8 cellular contexts compared by ENCODE assay signal in genomic region chr22:30324008-30324730, GRCh38. TPM values are rescaled to one million over a fixed set of nuclear protein-coding genes. Genes with fewer than 3 reads are reported as not detected.
A peak's percentile ranks its signal among the peaks of the same experiment; 100 is the strongest.
DNase-seq lines count a peak whose midpoint lies in the region; ATAC-seq and TF ChIP-seq lines count a peak whose summit lies in the region.

No MANE protein-coding gene starts in this region.

- no peaks in the 10 kb centered on the region for H3K79me2 ChIP-seq in OCI-LY7 (ENCODE audit: insufficient read depth, low read depth, low read length)
- peaks cover 45% of the 10 kb centered on the region for H3K79me2 ChIP-seq in trophoblast cell (ENCODE audit: control insufficient read depth, insufficient read depth, low read length, poor library complexity)

- H3K4me1 ChIP-seq in OCI-LY7 (ENCODE audit: insufficient read depth, low read length, poor library complexity, severe bottlenecking) (peaks cover 33% of the 10 kb centered on the region), colonic mucosa (peaks cover 7% of the 10 kb centered on the region), trophoblast cell (ENCODE audit: control insufficient read depth in 1 of 2, insufficient read depth in 2 of 2, low read length in 2 of 2) (peaks cover 43 to 53% of the 10 kb centered on the region in 2 experiments)

- DNase-seq in CD4-positive, alpha-beta T cell, result peak in 8 of 10 experiments; percentile 16 to 51 (median 30)
- DNase-seq in OCI-LY7 (ENCODE audit: low spot score), result no peak
- no peak for DNase-seq in colonic mucosa
- no peak for DNase-seq in trophoblast cell
- no peak for DNase-seq in caudate nucleus (lab: John Stamatoyannopoulos, UW)
- DNase-seq in DMS53 (lab: John Stamatoyannopoulos, UW), result no peak
- no peak for DNase-seq in putamen (ENCODE audit: low spot score)
- DNase-seq in NCI-H1092 (lab: John Stamatoyannopoulos, UW), result no peak

- H2BK5ac ChIP-seq in trophoblast cell (ENCODE audit: low read depth, low read length, poor library complexity), result no peak overlapping the region

- peaks cover 71% of the 10 kb centered on the region for H3K36me3 Mint-ChIP-seq in CD4-positive, alpha-beta T cell (ENCODE audit: low read depth)

- no peak overlapping the region for H4K12ac ChIP-seq in trophoblast cell (ENCODE audit: low read depth, low read length)

- CTCF ChIA-PET in CD4-positive, alpha-beta T cell (lab: Charles Lee), result interaction anchor here (0.7 to 2.8 kb wide), 2 partner anchors 17 to 35 kb away, joined by 4 to 18 read pairs; partner anchors contain the start of gene CASTOR1
- CTCF ChIA-PET in OCI-LY7 (lab: Charles Lee; ENCODE audit: unreplicated experiment), result interaction anchor here (0.9 kb wide), 1 partner anchor 36 kb away, joined by 3 read pairs; no protein-coding TSS in a partner anchor

- H3K36me3 ChIP-seq in OCI-LY7 (ENCODE audit: insufficient read depth, low read length) (peaks cover 9% of the 10 kb centered on the region; the same call in 1 of the 2 replicates), colonic mucosa (no peaks in the 10 kb centered on the region), trophoblast cell (ENCODE audit: control insufficient read depth in 1 of 2, insufficient read depth in 2 of 2, low read length in 2 of 2) (peaks cover 24 to 28% of the 10 kb centered on the region in 2 experiments)

- H3K9ac ChIP-seq in colonic mucosa (ENCODE audit: low read depth in 2 of 2, low read length in 2 of 2), result no peak overlapping the region
- peak overlapping the region; percentile 54 for H3K9ac ChIP-seq in trophoblast cell (ENCODE audit: low read length)

- no CpG with 5 or more reads among the region's 8 CpGs for WGBS in trophoblast cell (ENCODE audit: extremely low coverage, insufficient coverage, insufficient read length)

- H3K27me3 Mint-ChIP-seq in CD4-positive, alpha-beta T cell, result no peaks in the 10 kb centered on the region

- no peak overlapping the region for H2AK5ac ChIP-seq in trophoblast cell (ENCODE audit: low read length)

- H3K4ac ChIP-seq in trophoblast cell (ENCODE audit: low read depth, low read length), result peak overlapping the region; percentile 68

- H3K9me3 Mint-ChIP-seq in CD4-positive, alpha-beta T cell, result no peaks in the 10 kb centered on the region

- H2BK120ac ChIP-seq in trophoblast cell (ENCODE audit: insufficient read depth, low read length, poor library complexity), result no peak overlapping the region

- no peaks in the 10 kb centered on the region for H4K20me1 ChIP-seq in OCI-LY7 (ENCODE audit: insufficient read depth, low read length)

- ATAC-seq in CD4-positive, alpha-beta T cell (ENCODE audit: poor library complexity), result peak; percentile 17

- no peaks in the 10 kb centered on the region for H3K9me2 ChIP-seq in OCI-LY7 (ENCODE audit: insufficient read depth, low read length)

- H4K91ac ChIP-seq in trophoblast cell (ENCODE audit: low read depth, low read length), result no peak overlapping the region

- no peaks in the 10 kb centered on the region for H3K27me3 ChIP-seq in CD4-positive, alpha-beta T cell (ENCODE audit: control insufficient read depth, insufficient read depth, low read length)
- H3K27me3 ChIP-seq in colonic mucosa (no peaks in the 10 kb centered on the region), trophoblast cell (ENCODE audit: insufficient read depth, low read length) (no peaks in the 10 kb centered on the region)

- peak overlapping the region; percentile 77; the same call in 1 of the 2 replicates for H3K4me2 ChIP-seq in OCI-LY7 (ENCODE audit: low read length)
- peak overlapping the region; percentile 73 for H3K4me2 ChIP-seq in trophoblast cell (ENCODE audit: low read length)

- H2AFZ ChIP-seq in OCI-LY7 (ENCODE audit: low read length) (no peak overlapping the region), trophoblast cell (ENCODE audit: insufficient read depth, low read length, poor library complexity) (no peak overlapping the region)

- H3K23ac ChIP-seq in trophoblast cell (ENCODE audit: low read length), result no peak overlapping the region

- no peak overlapping the region for H3K4me3 ChIP-seq in OCI-LY7 (ENCODE audit: low read depth, low read length, poor library complexity, severe bottlenecking)
- no peak overlapping the region for H3K4me3 ChIP-seq in colonic mucosa
- H3K4me3 ChIP-seq in trophoblast cell (ENCODE audit: low read depth, low read length), result no peak overlapping the region

- H4K8ac ChIP-seq in trophoblast cell (ENCODE audit: low read depth, low read length), result peak overlapping the region; percentile 43

- H3K27ac ChIP-seq in CD4-positive, alpha-beta T cell (ENCODE audit: low read depth, low read length), result peak overlapping the region; percentile 33
- no peak overlapping the region for H3K27ac ChIP-seq in OCI-LY7 (ENCODE audit: low read depth, low read length, poor library complexity, severe bottlenecking)
- peak overlapping the region; percentile 87 for H3K27ac ChIP-seq in colonic mucosa
- no peak overlapping the region for H3K27ac ChIP-seq in trophoblast cell (ENCODE audit: low read depth, low read length)
- no peak overlapping the region for H3K27ac ChIP-seq in caudate nucleus (ENCODE audit: low read depth, low read length)

- H3K4me1 Mint-ChIP-seq in CD4-positive, alpha-beta T cell (ENCODE audit: low read depth), result peaks cover 77% of the 10 kb centered on the region

- H3K79me1 ChIP-seq in trophoblast cell (ENCODE audit: low read length), result peaks cover 38% of the 10 kb centered on the region

- TF ChIP-seq CTCF in CD4-positive, alpha-beta T cell (IDR thresholded peaks at IDR 0.05), result no peak
- TF ChIP-seq CTCF in OCI-LY7 (conservative IDR thresholded peaks at IDR 0.05; ENCODE audit: low read length), result no peak
- TF ChIP-seq CTCF in colonic mucosa (IDR thresholded peaks at IDR 0.05), result no peak

- POLR2A ChIA-PET in CD4-positive, alpha-beta T cell (lab: Charles Lee), result interaction anchor here (1.0 to 11.4 kb wide), 7 partner anchors 10 to 100 kb away, joined by 3 to 290 read pairs (median 7); partner anchors contain the start of genes CASTOR1, CCDC157 and SF3A1
- POLR2A ChIA-PET in OCI-LY7 (lab: Charles Lee), result interaction anchor here (0.6 kb wide), 1 partner anchor 1553 kb away, joined by 3 read pairs; no protein-coding TSS in a partner anchor

- no peaks in the 10 kb centered on the region for H3K9me3 ChIP-seq in CD4-positive, alpha-beta T cell (ENCODE audit: control insufficient read depth, low read length)
- H3K9me3 ChIP-seq in OCI-LY7 (ENCODE audit: low read length) (no peaks in the 10 kb centered on the region), colonic mucosa (no peaks in the 10 kb centered on the region), trophoblast cell (ENCODE audit: insufficient read depth, low read depth, low read length) (no peaks in the 10 kb centered on the region)

- intact Hi-C loops in CD4-positive, alpha-beta T cell (cut with DNase I, micrococcal nuclease), result loop anchor here (2.0 kb wide), 2 partner anchors 13 to 17 kb away; no protein-coding TSS in a partner anchor
- intact Hi-C loops in OCI-LY7 (cut with micrococcal nuclease; ENCODE audit: unreplicated experiment) (no loop called here), colonic mucosa (cut with DNase I) (no loop called here)

- no peak overlapping the region for H3K14ac ChIP-seq in trophoblast cell (ENCODE audit: low read length)

- H3K27ac Mint-ChIP-seq in CD4-positive, alpha-beta T cell, result peak overlapping the region; percentile 84

- no peak overlapping the region for H3K18ac ChIP-seq in trophoblast cell (ENCODE audit: low read length)

- BruUV-seq in OCI-LY7 (replicated peaks; lab: Mats Ljungman, UMichigan), result no TSS peak

- peak overlapping the region; percentile 93 for H3K4me3 Mint-ChIP-seq in CD4-positive, alpha-beta T cell

- no peak overlapping the region for H2BK12ac ChIP-seq in trophoblast cell (ENCODE audit: low read length)

RNA-seq across cellular contexts. Expression of gene TBC1D10A, which starts 2.6 kb away (rescaled TPM):
- total RNA-seq in CD4-positive, alpha-beta T cell, result 10 to 100 TPM; 38.9 to 41.8 TPM
- total RNA-seq in OCI-LY7 (2014; rRNA removed; shearing (Covaris generic)), result 15.1 and 15.9 TPM in 2 replicates
- total RNA-seq in OCI-LY7 (2022) (16.2 and 22.5 TPM in 2 replicates), colonic mucosa (10 to 100 TPM; 34.3 to 35.8 TPM)
- polyA plus RNA-seq in trophoblast cell (2013), result 43.9 and 46.1 TPM in 2 replicates

RNA-seq across cellular contexts. Expression of gene SF3A1, which starts 32.5 kb away (rescaled TPM):
- total RNA-seq in CD4-positive, alpha-beta T cell, result 100 to 1,000 TPM; 335 to 388 TPM
- 44.9 and 71.8 TPM in 2 replicates for total RNA-seq in OCI-LY7 (2014; rRNA removed; shearing (Covaris generic))
- 199 and 200 TPM in 2 replicates for total RNA-seq in OCI-LY7 (2022)
- 100 to 1,000 TPM; 151 to 194 TPM for total RNA-seq in colonic mucosa
- polyA plus RNA-seq in trophoblast cell (2013), result 188 and 193 TPM in 2 replicates

RNA-seq across cellular contexts. Expression of gene CCDC157, which starts 32.6 kb away (rescaled TPM):
- 10 to 100 TPM in 1 of 2 experiments, 1 to 10 TPM in 1; 8.3 to 10.1 TPM for total RNA-seq in CD4-positive, alpha-beta T cell
- 3.4 and 4.7 TPM in 2 replicates for total RNA-seq in OCI-LY7 (2014; rRNA removed; shearing (Covaris generic))
- total RNA-seq in OCI-LY7 (2022), result 3.1 and 3.3 TPM in 2 replicates
- 1 to 10 TPM; 1.1 to 1.6 TPM for total RNA-seq in colonic mucosa
- 1.8 and 2.1 TPM in 2 replicates for polyA plus RNA-seq in trophoblast cell (2013)

RNA-seq across cellular contexts. Expression of gene CASTOR1, which starts 34.9 kb away (rescaled TPM):
- 1 to 10 TPM; 7.9 to 8.8 TPM for total RNA-seq in CD4-positive, alpha-beta T cell
- total RNA-seq in OCI-LY7 (2014; rRNA removed; shearing (Covaris generic)), result 3.5 and 9.1 TPM in 2 replicates
- 4.3 and 4.5 TPM in 2 replicates for total RNA-seq in OCI-LY7 (2022)
- total RNA-seq in colonic mucosa, result 1 to 10 TPM; 4.5 to 5.0 TPM
- 41.1 and 44.2 TPM in 2 replicates for polyA plus RNA-seq in trophoblast cell (2013)

RNA-seq across cellular contexts. Expression of gene OSM, which starts 57.5 kb away (rescaled TPM):
- 10 to 100 TPM; 13.9 to 16.7 TPM for total RNA-seq in CD4-positive, alpha-beta T cell
- total RNA-seq in OCI-LY7 (2014; rRNA removed; shearing (Covaris generic)), result 0.18 TPM in 1 of 2 replicates, not detected in the other
- 0.79 and 0.91 TPM in 2 replicates for total RNA-seq in OCI-LY7 (2022)
- under 1 TPM; 0.21 to 0.44 TPM for total RNA-seq in colonic mucosa
- polyA plus RNA-seq in trophoblast cell (2013), result 0.19 and 0.25 TPM in 2 replicates

Comparison
In these comparisons a context has a peak if more than half of its experiments do, and no peak if none do; other contexts are left out.
1. DNase-seq: peak in CD4-positive, alpha-beta T cell (8 of 10); none in OCI-LY7 (single experiment), colonic mucosa (single experiment), trophoblast cell (0 of 2), caudate nucleus (0 of 61), DMS53 (single experiment), putamen (single experiment) and NCI-H1092 (single experiment).
2. H3K27ac ChIP-seq: peak in CD4-positive, alpha-beta T cell (single experiment) and colonic mucosa (single experiment); none in OCI-LY7 (single experiment), trophoblast cell (single experiment) and caudate nucleus (single experiment).
3. intact Hi-C loops: an anchor here in CD4-positive, alpha-beta T cell (2.0 kb wide); none called in OCI-LY7 and colonic mucosa.